ENCODE assay signal across 1 cellular context in genomic region chr14:101005447-101005846, GRCh38.
TF ChIP-seq lines count a peak whose summit lies in the region.

No MANE protein-coding gene starts in this region.

TF ChIP-seq in IMR-90, 13 proteins besides CTCF, POLR2A, EP300 and RAD21 (continued from another document):
- TF ChIP-seq BHLHE40 (IDR thresholded peaks at IDR 0.05; ENCODE audit: low read depth, low read length) (no peak), MXI1 (IDR thresholded peaks at IDR 0.05; ENCODE audit: borderline replicate concordance, low read depth, low read length) (no peak), USF2 (IDR thresholded peaks at IDR 0.05; ENCODE audit: low read depth, low read length) (no peak)
